In the genomic region with DNA sequence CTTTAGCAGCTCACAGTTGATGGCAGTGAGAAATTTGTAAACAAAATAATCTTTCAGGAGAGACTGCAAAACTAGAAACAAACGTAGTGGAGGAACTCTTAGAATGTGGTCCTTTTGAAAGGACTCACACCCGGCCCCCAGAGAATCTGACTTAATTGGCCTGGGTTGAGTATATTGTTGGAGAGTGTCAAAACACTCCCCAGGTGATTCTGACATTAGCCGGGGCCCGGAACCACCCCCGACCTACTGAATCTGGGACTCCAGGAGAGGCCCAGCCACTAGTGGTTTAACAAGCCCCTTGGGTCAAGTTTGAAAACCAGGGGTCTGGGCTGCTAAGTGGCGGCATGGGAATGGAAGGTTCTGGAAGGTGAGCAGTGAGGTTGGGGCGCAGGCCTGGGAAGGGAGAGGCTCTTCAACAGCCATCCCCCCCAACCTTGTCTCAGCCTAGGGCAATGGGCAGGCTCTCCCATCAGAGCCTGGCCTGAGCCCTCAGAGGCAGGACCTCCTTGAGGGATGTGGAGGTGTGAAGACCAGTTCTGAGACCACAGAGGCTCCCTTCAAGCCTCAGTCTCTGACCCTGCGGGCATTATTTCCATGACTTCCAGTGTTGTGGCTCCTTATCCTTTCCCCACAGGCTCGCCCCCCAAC, we compare ENCODE assay signal across 9 cellular contexts. TPM values are rescaled to one million over a fixed set of nuclear protein-coding genes. Genes with fewer than 3 reads are reported as not detected.
DNase-seq lines count a peak whose midpoint lies in the region; ATAC-seq, FAIRE-seq and TF ChIP-seq lines count a peak whose summit lies in the region.
"Had no signal": no experiment of that assay in that cellular context is flagged by ENCODE, and none has a peak within 500 bp of the region (broad histone marks: within the 10 kb centered on the region; RNA-seq: fewer than 3 reads in every experiment).

No MANE protein-coding gene starts in this region.

- TF ChIP-seq CTCF in DND-41 (IDR thresholded peaks at IDR 0.05; ENCODE audit: borderline replicate concordance, extremely low read depth, low read length, poor library complexity, severe bottlenecking) (no peak), endodermal cell (conservative IDR thresholded peaks at IDR 0.05) (no peak), D721Med (IDR thresholded peaks at IDR 0.05; ENCODE audit: insufficient read depth, missing control alignments) (no peak)

- peaks cover 27% of the 10 kb centered on the region for H3K4me1 ChIP-seq in DND-41 (ENCODE audit: insufficient read depth, low read length)
- H3K4me1 ChIP-seq in NT2/D1 (ENCODE audit: insufficient read depth, insufficient read length): no peaks in the 10 kb centered on the region
- H3K4me1 ChIP-seq in endodermal cell (ENCODE audit: control insufficient read depth, insufficient read depth, low read length): no peaks in the 10 kb centered on the region
- H3K4me1 ChIP-seq in rectal smooth muscle tissue (ENCODE audit: control insufficient read depth, insufficient read depth, low read length): peaks cover 4% of the 10 kb centered on the region

- H3K27ac Mint-ChIP-seq in endodermal cell: no peak overlapping the region

- FAIRE-seq in D721Med (lab: Jason Lieb, UNC): no peak
- FAIRE-seq: GM19239 had no signal

- peaks cover 7% of the 10 kb centered on the region for H3K4me1 Mint-ChIP-seq in endodermal cell

- no peak overlapping the region for H3K9ac ChIP-seq in DND-41 (ENCODE audit: low read depth, low read length)
- peak overlapping the region; percentile 81 for H3K9ac ChIP-seq in NT2/D1 (ENCODE audit: insufficient read length, low read depth)
- no peak overlapping the region for H3K9ac ChIP-seq in endodermal cell (ENCODE audit: extremely low read depth, low read length, poor library complexity, severe bottlenecking)
- H3K9ac ChIP-seq in rectal smooth muscle tissue (ENCODE audit: low read length): no peak overlapping the region

- no peaks in the 10 kb centered on the region for H3K36me3 ChIP-seq in DND-41 (ENCODE audit: insufficient read depth, low read length)
- no peaks in the 10 kb centered on the region for H3K36me3 ChIP-seq in NT2/D1 (ENCODE audit: insufficient read depth, insufficient read length, low read length)
- H3K36me3 ChIP-seq in endodermal cell (ENCODE audit: control insufficient read depth, insufficient read depth, low read length): no peaks in the 10 kb centered on the region
- no peaks in the 10 kb centered on the region for H3K36me3 ChIP-seq in rectal smooth muscle tissue (ENCODE audit: control insufficient read depth, insufficient read depth, low read length)

- H3K27me3 ChIP-seq in DND-41 (ENCODE audit: insufficient read depth, low read length, poor library complexity): no peaks in the 10 kb centered on the region
- no peaks in the 10 kb centered on the region for H3K27me3 ChIP-seq in NT2/D1 (ENCODE audit: insufficient read depth, insufficient read length)
- no peaks in the 10 kb centered on the region for H3K27me3 ChIP-seq in endodermal cell (ENCODE audit: control insufficient read depth, insufficient read depth, low read length, poor library complexity, severe bottlenecking)
- no peaks in the 10 kb centered on the region for H3K27me3 ChIP-seq in rectal smooth muscle tissue (ENCODE audit: control insufficient read depth, insufficient read depth, low read length)

- no peaks in the 10 kb centered on the region for H3K36me3 Mint-ChIP-seq in endodermal cell (ENCODE audit: low read depth)

- H3K27me3 Mint-ChIP-seq in endodermal cell (ENCODE audit: insufficient read depth): no peaks in the 10 kb centered on the region

- H2AFZ ChIP-seq in DND-41 (ENCODE audit: low read depth, low read length): no peak overlapping the region

- H3K9me3 Mint-ChIP-seq in endodermal cell: no peaks in the 10 kb centered on the region

- DNase-seq in DND-41: no peak
- DNase-seq in NT2/D1 (ENCODE audit: low read depth, low spot score): no peak
- DNase-seq in endodermal cell: no peak
- no peak for DNase-seq in D721Med (ENCODE audit: insufficient read length, low spot score)
- DNase-seq in NCI-H146 treated with DMSO at 0.1 percent for 48 hours (lab: John Stamatoyannopoulos, UW; ENCODE audit: unreplicated experiment): no peak
- DNase-seq in stimulated activated CD4-positive, alpha-beta T cell treated with anti-CD3 and anti-CD28 coated beads, Interleukin-4, amount 100 ng/mL, for 24 hours: no peak
- DNase-seq in hepatic stellate cell (ENCODE audit: low spot score): no peak

- no peaks in the 10 kb centered on the region for H3K9me3 ChIP-seq in DND-41 (ENCODE audit: insufficient read depth, low read length, severe bottlenecking)
- no peaks in the 10 kb centered on the region for H3K9me3 ChIP-seq in NT2/D1 (ENCODE audit: insufficient read depth, low read length)
- no peaks in the 10 kb centered on the region for H3K9me3 ChIP-seq in endodermal cell (ENCODE audit: control insufficient read depth, low read length)

- H3K4me2 ChIP-seq in DND-41 (ENCODE audit: insufficient read depth, low read length): 0 out of 2 replicates have a peak overlapping the region, but pooled peaks have one; percentile 100

- H3K79me2 ChIP-seq in DND-41 (ENCODE audit: insufficient read depth, low read length): peaks cover 25% of the 10 kb centered on the region

- 65 to 80% methylated on average over 7 to 8 of the region's 9 CpGs for WGBS in endodermal cell (ENCODE audit: insufficient coverage in 1 of 2, insufficient read length in 1 of 2), 2 experiments

- H3K4me3 Mint-ChIP-seq in endodermal cell: peak overlapping the region; percentile 89

- no peak for ATAC-seq in DND-41 (ENCODE audit: insufficient read depth, low read depth)

- H3K4me3 ChIP-seq in DND-41 (ENCODE audit: low read depth in 1 of 2, low read length in 2 of 2) (no peak overlapping the region), NT2/D1 (ENCODE audit: insufficient read length, low read depth) (no peak overlapping the region), endodermal cell (ENCODE audit: low read length) (no peak overlapping the region), rectal smooth muscle tissue (ENCODE audit: low read length) (peak overlapping the region; percentile 89)

- no peak overlapping the region for H3K27ac ChIP-seq in DND-41 (ENCODE audit: low read length)
- no peak overlapping the region for H3K27ac ChIP-seq in endodermal cell (ENCODE audit: low read depth, low read length)
- no peak overlapping the region for H3K27ac ChIP-seq in rectal smooth muscle tissue (ENCODE audit: low read depth, low read length)

- H4K20me1 ChIP-seq in DND-41 (ENCODE audit: insufficient read depth, low read length): peaks cover 4% of the 10 kb centered on the region; the same call in 1 of the 2 replicates

RNA-seq across cellular contexts. Expression of a gene that starts 1.1 kb away (rescaled TPM):
- total RNA-seq in endodermal cell: 10 to 100 TPM; 17.1 to 18.1 TPM
- 20.7 TPM for polyA plus RNA-seq in endodermal cell (2013, experiment 1 of 2)
- polyA plus RNA-seq in endodermal cell (2013, experiment 2 of 2): 26.6 TPM
